8 cellular contexts compared by ENCODE assay signal in genomic region chr5:141186897-141187512, GRCh38. TPM values are rescaled to one million over a fixed set of nuclear protein-coding genes. Genes with fewer than 3 reads are reported as not detected.
A peak's percentile ranks its signal among the peaks of the same experiment; 100 is the strongest.
DNase-seq lines count a peak whose midpoint lies in the region; ATAC-seq lines count a peak whose summit lies in the region.

PCDHB9 (plus strand) TSS chr5:141187161; CDS start chr5:141187319, 158 bp downstream.

- H3K27ac Mint-ChIP-seq in activated T-cell treated with anti-CD3 and anti-CD28 coated beads, Interleukin-2, amount 50 U/mL, for 72 hours: no peak within 1 kb of the TSS

- peaks cover 2 to 15% of the 10 kb centered on the region in 2 donors for H3K9me3 Mint-ChIP-seq in activated T-cell treated with anti-CD3 and anti-CD28 coated beads, Interleukin-2, amount 50 U/mL, for 72 hours

- peak; percentile 32 to 36 for DNase-seq in activated T-cell treated with anti-CD3 and anti-CD28 coated beads, Interleukin-2, amount 50 U/mL, for 72 hours
- DNase-seq in activated T-cell treated with anti-CD3 and anti-CD28 coated beads, Interleukin-2, amount 50 U/mL, for 1 hour: no peak
- DNase-seq in NCI-H1417 (lab: John Stamatoyannopoulos, UW): peak; percentile 18 to 71 (median 66)
- peak; percentile 27 for DNase-seq in activated CD4-positive, alpha-beta T cell treated with anti-CD3 and anti-CD28 coated beads, Interleukin-2, amount 50 U/mL, for 1 hour
- DNase-seq in left kidney (ENCODE audit: low read depth, low spot score): peak; percentile 41
- DNase-seq in GM19240 (ENCODE audit: insufficient read length, low spot score): no peak
- DNase-seq in NK-92 treated with Interleukin-12 subunit alpha and Interleukin-12 subunit beta, amount 100 ng/mL, for 24 hours (lab: John Stamatoyannopoulos, UW): no peak

- H3K27me3 Mint-ChIP-seq in activated T-cell treated with anti-CD3 and anti-CD28 coated beads, Interleukin-2, amount 50 U/mL, for 72 hours (ENCODE audit: low read depth): peaks cover 57% of the 10 kb centered on the region

- peak within 1 kb of the TSS; percentile 9 to 27 for H3K4me3 Mint-ChIP-seq in activated T-cell treated with anti-CD3 and anti-CD28 coated beads, Interleukin-2, amount 50 U/mL, for 72 hours

- no peaks in the 10 kb centered on the region for H3K4me1 Mint-ChIP-seq in activated T-cell treated with anti-CD3 and anti-CD28 coated beads, Interleukin-2, amount 50 U/mL, for 72 hours (ENCODE audit: low read depth)

- ATAC-seq in activated T-cell treated with anti-CD3 and anti-CD28 coated beads, Interleukin-2, amount 50 U/mL, for 72 hours (replicated peaks in 1 of 2): no peak
- ATAC-seq in HG02798 (IDR thresholded peaks at IDR 0.05; ENCODE audit: poor library complexity, unreplicated experiment): no peak

- peaks cover 9 to 21% of the 10 kb centered on the region in 2 donors for H3K36me3 Mint-ChIP-seq in activated T-cell treated with anti-CD3 and anti-CD28 coated beads, Interleukin-2, amount 50 U/mL, for 72 hours (ENCODE audit: insufficient read depth in 2 of 2)

RNA-seq across cellular contexts. Expression of gene PCDHB9, which starts in this region (rescaled TPM):
- total RNA-seq in activated T-cell treated with anti-CD3 and anti-CD28 coated beads, Interleukin-2, amount 50 U/mL, for 72 hours: under 1 TPM in 1 of 2 donors, not detected in 1; 0.05 TPM

Comparison
In these comparisons a context has a peak if more than half of its experiments do, and no peak if none do; other contexts are left out.
1. Peak in DNase-seq in activated T-cell treated with anti-CD3 and anti-CD28 coated beads, Interleukin-2, amount 50 U/mL, for 72 hours; RNA of the gene not detected or under 1 TPM.
2. DNase-seq: peak in NCI-H1417 (3 of 3), activated CD4-positive, alpha-beta T cell treated with anti-CD3 and anti-CD28 coated beads, Interleukin-2, amount 50 U/mL, for 1 hour (single experiment) and left kidney (single experiment); none in activated T-cell treated with anti-CD3 and anti-CD28 coated beads, Interleukin-2, amount 50 U/mL, for 1 hour (single experiment), GM19240 (single experiment) and NK-92 treated with Interleukin-12 subunit alpha and Interleukin-12 subunit beta, amount 100 ng/mL, for 24 hours (single experiment).